Comparison of ENCODE assay signal across 15 cellular contexts in genomic region chr18:58196881-58197872, GRCh38.
DNase-seq lines count a peak whose midpoint lies in the region; ATAC-seq and TF ChIP-seq lines count a peak whose summit lies in the region.
"Had no signal": no experiment of that assay in that cellular context is flagged by ENCODE, and none has a peak within 500 bp of the region (broad histone marks: within the 10 kb centered on the region; RNA-seq: fewer than 3 reads in every experiment).

No MANE protein-coding gene starts in this region.

- H3K36me3 Mint-ChIP-seq in Calu3 (ENCODE audit: insufficient read depth, unreplicated experiment) (peaks cover 32% of the 10 kb centered on the region), neural progenitor cell (no peaks in the 10 kb centered on the region)

- H3K4me1 Mint-ChIP-seq in Calu3 (ENCODE audit: low read depth, unreplicated experiment) = peaks cover 63% of the 10 kb centered on the region
- H3K4me1 Mint-ChIP-seq in neural progenitor cell = peaks cover 23% of the 10 kb centered on the region

- H3K79me2 ChIP-seq in neural progenitor cell (ENCODE audit: low read depth) = peaks cover 7% of the 10 kb centered on the region

- 90% methylated on average over 19 of the region's 19 CpGs for whole genome bisulfite sequencing in right cardiac atrium

- H3F3A ChIP-seq in neural progenitor cell (ENCODE audit: low read depth) = peaks cover 1% of the 10 kb centered on the region

- no peak overlapping the region for H3K4me2 ChIP-seq in neural progenitor cell

- H3K4me3 Mint-ChIP-seq in Calu3 (ENCODE audit: low read depth, unreplicated experiment) (peak overlapping the region; percentile 89), neural progenitor cell (peak overlapping the region; percentile 10)

- no peak overlapping the region for H3K4me3 ChIP-seq in LNCaP clone FGC (ENCODE audit: low read depth, low read length)
- peak overlapping the region in 55 of 59 donors; percentile 7 to 69 (median 53) for H3K4me3 ChIP-seq in dorsolateral prefrontal cortex
- H3K4me3 ChIP-seq in neural progenitor cell = no peak overlapping the region
- H3K4me3 ChIP-seq in ascending aorta = no peak overlapping the region
- no peak overlapping the region for H3K4me3 ChIP-seq in right cardiac atrium (ENCODE audit: low read length)
- H3K4me3 ChIP-seq: body of pancreas, ovary had no signal

- H3K27me3 Mint-ChIP-seq in Calu3 (ENCODE audit: unreplicated experiment) (no peaks in the 10 kb centered on the region), neural progenitor cell (ENCODE audit: insufficient read depth, low read depth) (peaks cover 8% of the 10 kb centered on the region)

- no peak for ATAC-seq in GM18520 (IDR thresholded peaks at IDR 0.05; ENCODE audit: unreplicated experiment)
- no peak for ATAC-seq in right cardiac atrium
- ATAC-seq: body of pancreas had no signal

- H3K9ac ChIP-seq in neural progenitor cell = no peak overlapping the region

- peaks cover 35% of the 10 kb centered on the region for H4K20me1 ChIP-seq in neural progenitor cell (ENCODE audit: low read depth)

- H3K27me3 ChIP-seq in dorsolateral prefrontal cortex = peaks cover 0 to 2% (median 0%) of the 10 kb centered on the region in 45 donors
- H3K27me3 ChIP-seq in neural progenitor cell = peaks cover 11% of the 10 kb centered on the region
- H3K27me3 ChIP-seq in ascending aorta = no peaks in the 10 kb centered on the region
- H3K27me3 ChIP-seq in right cardiac atrium (ENCODE audit: control insufficient read depth, insufficient read depth) = no peaks in the 10 kb centered on the region
- H3K27me3 ChIP-seq: body of pancreas, ovary had no signal

- DNase-seq in Calu3 (no peak), LNCaP clone FGC (ENCODE audit: low read depth) (peak; percentile 69), dorsolateral prefrontal cortex (peak in 1 of 10 donors; percentile 23), neural progenitor cell (ENCODE audit: low spot score) (no peak), ascending aorta (ENCODE audit: low spot score in 2 of 2) (no peak), right cardiac atrium (no peak), dedifferentiated amniotic fluid mesenchymal stem cell (ENCODE audit: extremely low spot score) (no peak)
- DNase-seq: activated CD4-positive, alpha-beta T cell treated with anti-CD3 and anti-CD28 coated beads, Interleukin-2, amount 50 U/mL, for 4 hours; body of pancreas; erythroblast; KBM-7; NCI-H1694 treated with DMSO at 0.1 percent for 48 hours; ovary; stimulated activated CD4-positive, alpha-beta T cell treated with anti-CD3 and anti-CD28 coated beads, Interleukin-1b, Interleukin-23, amount 100 ng/mL, for 48 hours had no signal

- H3K4me1 ChIP-seq in neural progenitor cell (peaks cover 20% of the 10 kb centered on the region), ascending aorta (no peaks in the 10 kb centered on the region), right cardiac atrium (ENCODE audit: control insufficient read depth, insufficient read depth, low read length) (peaks cover 6% of the 10 kb centered on the region)

- H2AFZ ChIP-seq in neural progenitor cell (replicated peaks) = no peak overlapping the region

- no peaks in the 10 kb centered on the region for H3K36me3 ChIP-seq in neural progenitor cell
- H3K36me3 ChIP-seq in ascending aorta = no peaks in the 10 kb centered on the region
- H3K36me3 ChIP-seq: ovary had no signal

- intact Hi-C loops in Calu3 (cut with micrococcal nuclease; ENCODE audit: unreplicated experiment) (loop anchor here (2.0 to 5.0 kb wide), 3 partner anchors 14 to 125 kb away; no protein-coding TSS in a partner anchor), dorsolateral prefrontal cortex (cut with DNase I) (loop anchor here in 1 of 2 donors (5.0 kb wide), 1 partner anchor 125 kb away; no protein-coding TSS in a partner anchor), ascending aorta (cut with DNase I) (no loop called here), right cardiac atrium (cut with DNase I) (loop anchor here in 2 of 4 donors (10.0 kb wide), 2 partner anchors 128 to 298 kb away; no protein-coding TSS in a partner anchor)

- H3K9me3 Mint-ChIP-seq in Calu3 (ENCODE audit: low read depth, unreplicated experiment) = no peaks in the 10 kb centered on the region
- H3K9me3 Mint-ChIP-seq in neural progenitor cell = no peaks in the 10 kb centered on the region

- no TSS peak for BruUV-seq in Calu3 (replicated peaks; lab: Mats Ljungman, UMichigan)

- H3K27ac Mint-ChIP-seq in Calu3 (ENCODE audit: unreplicated experiment) (peak overlapping the region; percentile 67), neural progenitor cell (no peak overlapping the region)

- H3K27ac ChIP-seq in dorsolateral prefrontal cortex = peak overlapping the region in 20 of 59 donors; percentile 1 to 72 (median 33)
- no peak overlapping the region for H3K27ac ChIP-seq in neural progenitor cell
- H3K27ac ChIP-seq in ascending aorta = no peak overlapping the region
- H3K27ac ChIP-seq in right cardiac atrium (ENCODE audit: low read length) = no peak overlapping the region
- H3K27ac ChIP-seq: ovary had no signal

- TF ChIP-seq CTCF in Calu3 (IDR thresholded peaks at IDR 0.05; ENCODE audit: unreplicated experiment) = no peak
- TF ChIP-seq CTCF in LNCaP clone FGC (IDR thresholded peaks at IDR 0.05; ENCODE audit: control insufficient read depth, extremely low read depth, insufficient read depth) = no peak
- no peak for TF ChIP-seq CTCF in dorsolateral prefrontal cortex (IDR thresholded peaks at IDR 0.05 in 54 of 56, conservative IDR thresholded peaks at IDR 0.05 in 2 of 56; ENCODE audit: low read depth in 1 of 56, partially characterized antibody in 56 of 56)
- TF ChIP-seq CTCF in neural progenitor cell (IDR thresholded peaks at IDR 0.05) = no peak
- no peak for TF ChIP-seq CTCF in ascending aorta (IDR thresholded peaks at IDR 0.05)

- H3K9me3 ChIP-seq in neural progenitor cell (ENCODE audit: low read depth) = no peaks in the 10 kb centered on the region
- no peaks in the 10 kb centered on the region for H3K9me3 ChIP-seq in ascending aorta
- no peaks in the 10 kb centered on the region for H3K9me3 ChIP-seq in right cardiac atrium (ENCODE audit: control insufficient read depth, low read length)
- H3K9me3 ChIP-seq: body of pancreas, ovary had no signal

- CTCF ChIA-PET in Calu3 (lab: Charles Lee) = interaction anchor here (0.7 to 2.9 kb wide), 10 partner anchors 10 to 1160 kb away, joined by 3 to 10 read pairs (median 4); partner anchors contain the start of gene NEDD4L

Comparison
In these comparisons a context has a peak if more than half of its experiments do, and no peak if none do; other contexts are left out.
1. H3K4me3 ChIP-seq: peak in dorsolateral prefrontal cortex (55 of 59); none in LNCaP clone FGC (single experiment), neural progenitor cell (single experiment), ascending aorta (0 of 2) and right cardiac atrium (single experiment).